Comparison of ENCODE assay signal across 2 cellular contexts in the genomic region with DNA sequence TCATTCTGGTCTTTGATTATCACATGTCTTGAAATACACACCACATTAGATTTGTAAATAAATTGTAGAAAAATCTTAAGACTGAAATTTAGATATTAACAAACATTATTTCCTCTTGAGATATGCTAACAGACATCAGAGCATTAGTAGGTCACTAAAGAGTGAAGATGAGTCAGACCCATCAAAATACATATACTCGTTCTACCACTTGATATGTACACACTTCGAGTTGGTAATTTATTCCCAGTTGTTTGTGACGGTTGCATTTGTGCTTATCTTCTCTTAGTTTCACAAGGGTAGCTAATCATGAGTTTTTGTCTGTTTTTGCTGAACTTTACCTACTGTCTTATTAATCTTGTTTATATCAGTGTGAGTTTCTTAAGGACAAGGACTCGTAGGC.
TF ChIP-seq lines count a peak whose summit lies in the region.

No MANE protein-coding gene starts in this region.

TF ChIP-seq in SK-N-SH, 30 proteins besides CTCF, POLR2A, EP300 and RAD21 (continued from another document):
- TF ChIP-seq, protein P1, sequence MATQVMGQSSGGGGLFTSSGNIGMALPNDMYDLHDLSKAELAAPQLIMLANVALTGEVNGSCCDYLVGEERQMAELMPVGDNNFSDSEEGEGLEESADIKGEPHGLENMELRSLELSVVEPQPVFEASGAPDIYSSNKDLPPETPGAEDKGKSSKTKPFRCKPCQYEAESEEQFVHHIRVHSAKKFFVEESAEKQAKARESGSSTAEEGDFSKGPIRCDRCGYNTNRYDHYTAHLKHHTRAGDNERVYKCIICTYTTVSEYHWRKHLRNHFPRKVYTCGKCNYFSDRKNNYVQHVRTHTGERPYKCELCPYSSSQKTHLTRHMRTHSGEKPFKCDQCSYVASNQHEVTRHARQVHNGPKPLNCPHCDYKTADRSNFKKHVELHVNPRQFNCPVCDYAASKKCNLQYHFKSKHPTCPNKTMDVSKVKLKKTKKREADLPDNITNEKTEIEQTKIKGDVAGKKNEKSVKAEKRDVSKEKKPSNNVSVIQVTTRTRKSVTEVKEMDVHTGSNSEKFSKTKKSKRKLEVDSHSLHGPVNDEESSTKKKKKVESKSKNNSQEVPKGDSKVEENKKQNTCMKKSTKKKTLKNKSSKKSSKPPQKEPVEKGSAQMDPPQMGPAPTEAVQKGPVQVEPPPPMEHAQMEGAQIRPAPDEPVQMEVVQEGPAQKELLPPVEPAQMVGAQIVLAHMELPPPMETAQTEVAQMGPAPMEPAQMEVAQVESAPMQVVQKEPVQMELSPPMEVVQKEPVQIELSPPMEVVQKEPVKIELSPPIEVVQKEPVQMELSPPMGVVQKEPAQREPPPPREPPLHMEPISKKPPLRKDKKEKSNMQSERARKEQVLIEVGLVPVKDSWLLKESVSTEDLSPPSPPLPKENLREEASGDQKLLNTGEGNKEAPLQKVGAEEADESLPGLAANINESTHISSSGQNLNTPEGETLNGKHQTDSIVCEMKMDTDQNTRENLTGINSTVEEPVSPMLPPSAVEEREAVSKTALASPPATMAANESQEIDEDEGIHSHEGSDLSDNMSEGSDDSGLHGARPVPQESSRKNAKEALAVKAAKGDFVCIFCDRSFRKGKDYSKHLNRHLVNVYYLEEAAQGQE (IDR thresholded peaks at IDR 0.05; ENCODE audit: low read depth, low read length) = no peak
- TF ChIP-seq RFX5 (IDR thresholded peaks at IDR 0.05; ENCODE audit: low read length) (no peak), SIN3A (IDR thresholded peaks at IDR 0.05; ENCODE audit: borderline replicate concordance, low read depth, low read length) (no peak)
TF ChIP-seq in SK-N-SH: peak in this region for 0.

TF ChIP-seq in SK-N-SH treated with all-trans-retinoic acid at 6 μM for 48 hours, 23 proteins besides CTCF, POLR2A, EP300 and RAD21 (continued from another document):
- TF ChIP-seq, protein P2, sequence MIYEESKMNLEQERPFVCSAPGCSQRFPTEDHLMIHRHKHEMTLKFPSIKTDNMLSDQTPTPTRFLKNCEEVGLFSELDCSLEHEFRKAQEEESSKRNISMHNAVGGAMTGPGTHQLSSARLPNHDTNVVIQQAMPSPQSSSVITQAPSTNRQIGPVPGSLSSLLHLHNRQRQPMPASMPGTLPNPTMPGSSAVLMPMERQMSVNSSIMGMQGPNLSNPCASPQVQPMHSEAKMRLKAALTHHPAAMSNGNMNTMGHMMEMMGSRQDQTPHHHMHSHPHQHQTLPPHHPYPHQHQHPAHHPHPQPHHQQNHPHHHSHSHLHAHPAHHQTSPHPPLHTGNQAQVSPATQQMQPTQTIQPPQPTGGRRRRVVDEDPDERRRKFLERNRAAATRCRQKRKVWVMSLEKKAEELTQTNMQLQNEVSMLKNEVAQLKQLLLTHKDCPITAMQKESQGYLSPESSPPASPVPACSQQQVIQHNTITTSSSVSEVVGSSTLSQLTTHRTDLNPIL (CRISPR knock-in tag; IDR thresholded peaks at IDR 0.05; ENCODE audit: low read depth) = no peak
- TF ChIP-seq GLIS3 (CRISPR knock-in tag; IDR thresholded peaks at IDR 0.05) = no peak
- TF ChIP-seq PPARA (CRISPR knock-in tag; IDR thresholded peaks at IDR 0.05; ENCODE audit: borderline replicate concordance) = no peak
- TF ChIP-seq, protein P3, sequence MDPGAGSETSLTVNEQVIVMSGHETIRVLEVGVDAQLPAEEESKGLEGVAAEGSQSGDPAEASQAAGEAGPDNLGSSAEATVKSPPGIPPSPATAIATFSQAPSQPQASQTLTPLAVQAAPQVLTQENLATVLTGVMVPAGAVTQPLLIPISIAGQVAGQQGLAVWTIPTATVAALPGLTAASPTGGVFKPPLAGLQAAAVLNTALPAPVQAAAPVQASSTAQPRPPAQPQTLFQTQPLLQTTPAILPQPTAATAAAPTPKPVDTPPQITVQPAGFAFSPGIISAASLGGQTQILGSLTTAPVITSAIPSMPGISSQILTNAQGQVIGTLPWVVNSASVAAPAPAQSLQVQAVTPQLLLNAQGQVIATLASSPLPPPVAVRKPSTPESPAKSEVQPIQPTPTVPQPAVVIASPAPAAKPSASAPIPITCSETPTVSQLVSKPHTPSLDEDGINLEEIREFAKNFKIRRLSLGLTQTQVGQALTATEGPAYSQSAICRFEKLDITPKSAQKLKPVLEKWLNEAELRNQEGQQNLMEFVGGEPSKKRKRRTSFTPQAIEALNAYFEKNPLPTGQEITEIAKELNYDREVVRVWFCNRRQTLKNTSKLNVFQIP (CRISPR knock-in tag; IDR thresholded peaks at IDR 0.05; ENCODE audit: borderline replicate concordance, low read depth) = no peak
